1 cellular context compared by ENCODE assay signal in the genomic region with DNA sequence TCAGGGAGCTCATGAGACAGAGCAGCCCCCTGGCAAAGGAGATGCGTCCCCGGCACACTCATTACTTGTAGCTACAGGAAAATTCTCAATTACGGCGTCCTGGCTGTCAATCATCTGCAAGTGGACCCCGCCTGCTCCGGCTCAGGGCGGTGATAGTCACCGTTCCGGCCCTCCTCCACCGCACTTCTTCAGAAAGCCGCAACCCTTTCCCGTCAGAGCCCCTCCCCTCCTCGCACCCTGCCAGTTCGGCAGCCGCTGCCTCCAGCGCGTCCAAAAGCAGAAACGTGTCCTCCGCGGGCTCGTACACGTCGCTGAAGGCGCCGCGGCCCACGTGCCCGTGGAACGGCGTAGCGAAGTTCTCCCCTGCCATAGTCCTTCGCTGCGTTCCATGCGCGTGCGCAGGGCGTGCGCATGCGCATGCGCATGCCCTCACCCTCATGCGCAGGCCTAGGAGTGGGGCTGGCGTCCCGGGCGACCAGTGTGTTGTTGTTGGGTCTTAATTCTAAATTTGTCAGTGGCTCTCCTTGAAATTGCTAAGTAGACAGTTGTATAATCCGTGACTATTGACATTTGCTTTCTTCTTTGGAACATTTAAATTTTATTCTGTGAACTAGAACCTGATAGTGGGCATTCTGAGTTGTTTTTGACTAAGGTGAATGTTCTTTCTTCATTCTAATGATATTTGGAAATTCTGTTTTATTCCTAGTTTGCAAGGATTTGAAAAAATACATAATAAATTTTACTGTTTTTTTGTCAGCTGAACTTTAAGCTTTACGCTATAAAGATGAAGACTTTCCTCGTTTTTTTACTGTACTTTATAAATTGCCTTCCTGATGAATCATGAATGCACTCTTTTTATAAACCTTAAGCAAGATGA.
A peak's percentile ranks its signal among the peaks of the same experiment; 100 is the strongest.
TF ChIP-seq lines count a peak whose summit lies in the region.

No MANE protein-coding gene starts in this region.

TF ChIP-seq in HepG2, 621 proteins besides CTCF, POLR2A, EP300 and RAD21 (continued from another document and continues in another):
- TF ChIP-seq MED13 (CRISPR knock-in tag; IDR thresholded peaks at IDR 0.05) (peak; percentile 68; the same call in 1 of the 2 replicates), HOXA5 (CRISPR knock-in tag; IDR thresholded peaks at IDR 0.05) (peak; percentile 92), XRCC5 (optimal IDR thresholded peaks at IDR 0.05; ENCODE audit: low read length) (no peak), ZNF703 (CRISPR knock-in tag; IDR thresholded peaks at IDR 0.05; ENCODE audit: borderline replicate concordance) (peak; percentile 79; the same call in 1 of the 2 replicates), MAFK (conservative IDR thresholded peaks at IDR 0.05 in 1 of 2, IDR thresholded peaks at IDR 0.05 in 1 of 2; ENCODE audit: low read length in 2 of 2) (peak; percentile 44 to 45; a peak in 3 of 4 replicates), ZNF775 (CRISPR knock-in tag; IDR thresholded peaks at IDR 0.05; ENCODE audit: borderline replicate concordance) (peak; percentile 77), ZNF296 (CRISPR knock-in tag; conservative IDR thresholded peaks at IDR 0.05) (peak; percentile 83; the same call in 1 of the 2 replicates), KLF15 (CRISPR knock-in tag; IDR thresholded peaks at IDR 0.05; ENCODE audit: borderline replicate concordance) (peak; percentile 99), ZNF207 (IDR thresholded peaks at IDR 0.05; ENCODE audit: borderline replicate concordance) (no peak), CCAR2 (optimal IDR thresholded peaks at IDR 0.05; ENCODE audit: low read depth, low read length) (no peak), CBX1 (IDR thresholded peaks at IDR 0.05; ENCODE audit: low read depth) (peak; percentile 94), ZSCAN25 (CRISPR knock-in tag; IDR thresholded peaks at IDR 0.05) (peak; percentile 93), RBM39 (IDR thresholded peaks at IDR 0.05; ENCODE audit: low read depth, low read length, poor library complexity, severe bottlenecking) (no peak), ARNT2 (CRISPR knock-in tag; IDR thresholded peaks at IDR 0.05; ENCODE audit: low read depth) (peak; percentile 87), ZNF562 (CRISPR knock-in tag; IDR thresholded peaks at IDR 0.05; ENCODE audit: borderline replicate concordance) (peak; percentile 65; the same call in 1 of the 2 replicates), ZBTB38 (CRISPR knock-in tag; IDR thresholded peaks at IDR 0.05) (peak; percentile 93), ZNF709 (CRISPR knock-in tag; IDR thresholded peaks at IDR 0.05) (peak; percentile 100), SRSF4 (IDR thresholded peaks at IDR 0.05; ENCODE audit: low read depth, low read length, poor library complexity, severe bottlenecking) (no peak), ZFP90 (CRISPR knock-in tag; IDR thresholded peaks at IDR 0.05; ENCODE audit: borderline replicate concordance) (peak; percentile 95; the same call in 1 of the 2 replicates), MEIS1 (CRISPR knock-in tag; IDR thresholded peaks at IDR 0.05; ENCODE audit: borderline replicate concordance) (peak; percentile 99), ZNF12 (CRISPR knock-in tag; IDR thresholded peaks at IDR 0.05) (peak; percentile 75), ZBTB1 (CRISPR knock-in tag; IDR thresholded peaks at IDR 0.05; ENCODE audit: borderline replicate concordance) (0 out of 2 replicates have a peak, but pooled peaks have one; percentile 82), MTA1 (CRISPR knock-in tag; IDR thresholded peaks at IDR 0.05; ENCODE audit: borderline replicate concordance) (peak; percentile 98), TEAD2 (CRISPR knock-in tag; IDR thresholded peaks at IDR 0.05) (peak; percentile 99), MXD4 (CRISPR knock-in tag; IDR thresholded peaks at IDR 0.05) (peak; percentile 98), SETDB1 (CRISPR knock-in tag; IDR thresholded peaks at IDR 0.05; ENCODE audit: borderline replicate concordance) (peak; percentile 81; the same call in 1 of the 2 replicates), MXI1 (IDR thresholded peaks at IDR 0.05; ENCODE audit: borderline replicate concordance, low read depth, low read length) (peak; percentile 77; the same call in 1 of the 3 replicates), IRX3 (CRISPR knock-in tag; IDR thresholded peaks at IDR 0.05; ENCODE audit: borderline replicate concordance, low read depth) (peak; percentile 97), SMAD1 (CRISPR knock-in tag; IDR thresholded peaks at IDR 0.05; ENCODE audit: borderline replicate concordance, low read depth) (peak; percentile 99), FOXK2 (IDR thresholded peaks at IDR 0.05) (no peak), ZSCAN20 (CRISPR knock-in tag; IDR thresholded peaks at IDR 0.05; ENCODE audit: borderline replicate concordance) (0 out of 2 replicates have a peak, but pooled peaks have one; percentile 26), ZFP37 (CRISPR knock-in tag; IDR thresholded peaks at IDR 0.05; ENCODE audit: borderline replicate concordance) (peak; percentile 98), ZNF446 (CRISPR knock-in tag; IDR thresholded peaks at IDR 0.05) (peak; percentile 98), ZNF33A (CRISPR knock-in tag; IDR thresholded peaks at IDR 0.05; ENCODE audit: borderline replicate concordance) (peak; percentile 63), WIZ (CRISPR knock-in tag; IDR thresholded peaks at IDR 0.05) (peak; percentile 94), FOXA3 (CRISPR knock-in tag; IDR thresholded peaks at IDR 0.05) (peak; percentile 62; the same call in 1 of the 2 replicates), ZNF737 (CRISPR knock-in tag; IDR thresholded peaks at IDR 0.05; ENCODE audit: borderline replicate concordance) (0 out of 2 replicates have a peak, but pooled peaks have one; percentile 62), TCF7L2 (IDR thresholded peaks at IDR 0.05; ENCODE audit: low read depth, low read length) (no peak), NR2F2 (IDR thresholded peaks at IDR 0.05; ENCODE audit: borderline replicate concordance, low read depth) (no peak)
- TF ChIP-seq, protein P1, sequence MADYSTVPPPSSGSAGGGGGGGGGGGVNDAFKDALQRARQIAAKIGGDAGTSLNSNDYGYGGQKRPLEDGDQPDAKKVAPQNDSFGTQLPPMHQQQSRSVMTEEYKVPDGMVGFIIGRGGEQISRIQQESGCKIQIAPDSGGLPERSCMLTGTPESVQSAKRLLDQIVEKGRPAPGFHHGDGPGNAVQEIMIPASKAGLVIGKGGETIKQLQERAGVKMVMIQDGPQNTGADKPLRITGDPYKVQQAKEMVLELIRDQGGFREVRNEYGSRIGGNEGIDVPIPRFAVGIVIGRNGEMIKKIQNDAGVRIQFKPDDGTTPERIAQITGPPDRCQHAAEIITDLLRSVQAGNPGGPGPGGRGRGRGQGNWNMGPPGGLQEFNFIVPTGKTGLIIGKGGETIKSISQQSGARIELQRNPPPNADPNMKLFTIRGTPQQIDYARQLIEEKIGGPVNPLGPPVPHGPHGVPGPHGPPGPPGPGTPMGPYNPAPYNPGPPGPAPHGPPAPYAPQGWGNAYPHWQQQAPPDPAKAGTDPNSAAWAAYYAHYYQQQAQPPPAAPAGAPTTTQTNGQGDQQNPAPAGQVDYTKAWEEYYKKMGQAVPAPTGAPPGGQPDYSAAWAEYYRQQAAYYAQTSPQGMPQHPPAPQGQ (CRISPR knock-in tag; IDR thresholded peaks at IDR 0.05; ENCODE audit: borderline replicate concordance) = no peak
- TF ChIP-seq, protein P2, sequence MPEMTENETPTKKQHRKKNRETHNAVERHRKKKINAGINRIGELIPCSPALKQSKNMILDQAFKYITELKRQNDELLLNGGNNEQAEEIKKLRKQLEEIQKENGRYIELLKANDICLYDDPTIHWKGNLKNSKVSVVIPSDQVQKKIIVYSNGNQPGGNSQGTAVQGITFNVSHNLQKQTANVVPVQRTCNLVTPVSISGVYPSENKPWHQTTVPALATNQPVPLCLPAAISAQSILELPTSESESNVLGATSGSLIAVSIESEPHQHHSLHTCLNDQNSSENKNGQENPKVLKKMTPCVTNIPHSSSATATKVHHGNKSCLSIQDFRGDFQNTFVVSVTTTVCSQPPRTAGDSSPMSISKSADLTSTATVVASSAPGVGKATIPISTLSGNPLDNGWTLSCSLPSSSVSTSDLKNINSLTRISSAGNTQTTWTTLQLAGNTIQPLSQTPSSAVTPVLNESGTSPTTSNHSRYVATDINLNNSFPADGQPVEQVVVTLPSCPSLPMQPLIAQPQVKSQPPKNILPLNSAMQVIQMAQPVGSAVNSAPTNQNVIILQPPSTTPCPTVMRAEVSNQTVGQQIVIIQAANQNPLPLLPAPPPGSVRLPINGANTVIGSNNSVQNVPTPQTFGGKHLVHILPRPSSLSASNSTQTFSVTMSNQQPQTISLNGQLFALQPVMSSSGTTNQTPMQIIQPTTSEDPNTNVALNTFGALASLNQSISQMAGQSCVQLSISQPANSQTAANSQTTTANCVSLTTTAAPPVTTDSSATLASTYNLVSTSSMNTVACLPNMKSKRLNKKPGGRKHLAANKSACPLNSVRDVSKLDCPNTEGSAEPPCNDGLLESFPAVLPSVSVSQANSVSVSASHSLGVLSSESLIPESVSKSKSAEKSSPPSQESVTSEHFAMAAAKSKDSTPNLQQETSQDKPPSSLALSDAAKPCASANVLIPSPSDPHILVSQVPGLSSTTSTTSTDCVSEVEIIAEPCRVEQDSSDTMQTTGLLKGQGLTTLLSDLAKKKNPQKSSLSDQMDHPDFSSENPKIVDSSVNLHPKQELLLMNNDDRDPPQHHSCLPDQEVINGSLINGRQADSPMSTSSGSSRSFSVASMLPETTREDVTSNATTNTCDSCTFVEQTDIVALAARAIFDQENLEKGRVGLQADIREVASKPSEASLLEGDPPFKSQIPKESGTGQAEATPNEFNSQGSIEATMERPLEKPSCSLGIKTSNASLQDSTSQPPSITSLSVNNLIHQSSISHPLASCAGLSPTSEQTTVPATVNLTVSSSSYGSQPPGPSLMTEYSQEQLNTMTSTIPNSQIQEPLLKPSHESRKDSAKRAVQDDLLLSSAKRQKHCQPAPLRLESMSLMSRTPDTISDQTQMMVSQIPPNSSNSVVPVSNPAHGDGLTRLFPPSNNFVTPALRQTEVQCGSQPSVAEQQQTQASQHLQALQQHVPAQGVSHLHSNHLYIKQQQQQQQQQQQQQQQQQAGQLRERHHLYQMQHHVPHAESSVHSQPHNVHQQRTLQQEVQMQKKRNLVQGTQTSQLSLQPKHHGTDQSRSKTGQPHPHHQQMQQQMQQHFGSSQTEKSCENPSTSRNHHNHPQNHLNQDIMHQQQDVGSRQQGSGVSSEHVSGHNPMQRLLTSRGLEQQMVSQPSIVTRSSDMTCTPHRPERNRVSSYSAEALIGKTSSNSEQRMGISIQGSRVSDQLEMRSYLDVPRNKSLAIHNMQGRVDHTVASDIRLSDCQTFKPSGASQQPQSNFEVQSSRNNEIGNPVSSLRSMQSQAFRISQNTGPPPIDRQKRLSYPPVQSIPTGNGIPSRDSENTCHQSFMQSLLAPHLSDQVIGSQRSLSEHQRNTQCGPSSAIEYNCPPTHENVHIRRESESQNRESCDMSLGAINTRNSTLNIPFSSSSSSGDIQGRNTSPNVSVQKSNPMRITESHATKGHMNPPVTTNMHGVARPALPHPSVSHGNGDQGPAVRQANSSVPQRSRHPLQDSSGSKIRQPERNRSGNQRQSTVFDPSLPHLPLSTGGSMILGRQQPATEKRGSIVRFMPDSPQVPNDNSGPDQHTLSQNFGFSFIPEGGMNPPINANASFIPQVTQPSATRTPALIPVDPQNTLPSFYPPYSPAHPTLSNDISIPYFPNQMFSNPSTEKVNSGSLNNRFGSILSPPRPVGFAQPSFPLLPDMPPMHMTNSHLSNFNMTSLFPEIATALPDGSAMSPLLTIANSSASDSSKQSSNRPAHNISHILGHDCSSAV (CRISPR knock-in tag; IDR thresholded peaks at IDR 0.05; ENCODE audit: borderline replicate concordance) = 0 out of 2 replicates have a peak, but pooled peaks have one; percentile 49
- TF ChIP-seq, protein P3, sequence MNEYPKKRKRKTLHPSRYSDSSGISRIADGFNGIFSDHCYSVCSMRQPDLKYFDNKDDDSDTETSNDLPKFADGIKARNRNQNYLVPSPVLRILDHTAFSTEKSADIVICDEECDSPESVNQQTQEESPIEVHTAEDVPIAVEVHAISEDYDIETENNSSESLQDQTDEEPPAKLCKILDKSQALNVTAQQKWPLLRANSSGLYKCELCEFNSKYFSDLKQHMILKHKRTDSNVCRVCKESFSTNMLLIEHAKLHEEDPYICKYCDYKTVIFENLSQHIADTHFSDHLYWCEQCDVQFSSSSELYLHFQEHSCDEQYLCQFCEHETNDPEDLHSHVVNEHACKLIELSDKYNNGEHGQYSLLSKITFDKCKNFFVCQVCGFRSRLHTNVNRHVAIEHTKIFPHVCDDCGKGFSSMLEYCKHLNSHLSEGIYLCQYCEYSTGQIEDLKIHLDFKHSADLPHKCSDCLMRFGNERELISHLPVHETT (CRISPR knock-in tag; conservative IDR thresholded peaks at IDR 0.05) = peak; percentile 91
- TF ChIP-seq, protein P4, sequence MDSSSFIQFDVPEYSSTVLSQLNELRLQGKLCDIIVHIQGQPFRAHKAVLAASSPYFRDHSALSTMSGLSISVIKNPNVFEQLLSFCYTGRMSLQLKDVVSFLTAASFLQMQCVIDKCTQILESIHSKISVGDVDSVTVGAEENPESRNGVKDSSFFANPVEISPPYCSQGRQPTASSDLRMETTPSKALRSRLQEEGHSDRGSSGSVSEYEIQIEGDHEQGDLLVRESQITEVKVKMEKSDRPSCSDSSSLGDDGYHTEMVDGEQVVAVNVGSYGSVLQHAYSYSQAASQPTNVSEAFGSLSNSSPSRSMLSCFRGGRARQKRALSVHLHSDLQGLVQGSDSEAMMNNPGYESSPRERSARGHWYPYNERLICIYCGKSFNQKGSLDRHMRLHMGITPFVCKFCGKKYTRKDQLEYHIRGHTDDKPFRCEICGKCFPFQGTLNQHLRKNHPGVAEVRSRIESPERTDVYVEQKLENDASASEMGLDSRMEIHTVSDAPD (CRISPR knock-in tag; IDR thresholded peaks at IDR 0.05) = peak; percentile 93
- TF ChIP-seq, protein P5, sequence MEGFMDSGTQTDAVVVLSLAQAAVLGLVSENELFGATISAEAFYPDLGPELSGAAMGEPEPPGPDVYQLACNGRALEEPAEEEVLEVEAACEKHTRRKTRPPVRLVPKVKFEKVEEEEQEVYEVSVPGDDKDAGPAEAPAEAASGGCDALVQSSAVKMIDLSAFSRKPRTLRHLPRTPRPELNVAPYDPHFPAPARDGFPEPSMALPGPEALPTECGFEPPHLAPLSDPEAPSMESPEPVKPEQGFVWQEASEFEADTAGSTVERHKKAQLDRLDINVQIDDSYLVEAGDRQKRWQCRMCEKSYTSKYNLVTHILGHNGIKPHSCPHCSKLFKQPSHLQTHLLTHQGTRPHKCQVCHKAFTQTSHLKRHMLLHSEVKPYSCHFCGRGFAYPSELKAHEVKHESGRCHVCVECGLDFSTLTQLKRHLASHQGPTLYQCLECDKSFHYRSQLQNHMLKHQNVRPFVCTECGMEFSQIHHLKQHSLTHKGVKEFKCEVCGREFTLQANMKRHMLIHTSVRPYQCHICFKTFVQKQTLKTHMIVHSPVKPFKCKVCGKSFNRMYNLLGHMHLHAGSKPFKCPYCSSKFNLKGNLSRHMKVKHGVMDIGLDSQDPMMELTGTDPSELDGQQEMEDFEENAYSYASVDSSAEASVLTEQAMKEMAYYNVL (CRISPR knock-in tag; IDR thresholded peaks at IDR 0.05; ENCODE audit: borderline replicate concordance) = peak; percentile 94
- TF ChIP-seq, protein P6, sequence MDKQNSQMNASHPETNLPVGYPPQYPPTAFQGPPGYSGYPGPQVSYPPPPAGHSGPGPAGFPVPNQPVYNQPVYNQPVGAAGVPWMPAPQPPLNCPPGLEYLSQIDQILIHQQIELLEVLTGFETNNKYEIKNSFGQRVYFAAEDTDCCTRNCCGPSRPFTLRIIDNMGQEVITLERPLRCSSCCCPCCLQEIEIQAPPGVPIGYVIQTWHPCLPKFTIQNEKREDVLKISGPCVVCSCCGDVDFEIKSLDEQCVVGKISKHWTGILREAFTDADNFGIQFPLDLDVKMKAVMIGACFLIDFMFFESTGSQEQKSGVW (CRISPR knock-in tag; IDR thresholded peaks at IDR 0.05; ENCODE audit: borderline replicate concordance) = no peak
- TF ChIP-seq, protein P7, sequence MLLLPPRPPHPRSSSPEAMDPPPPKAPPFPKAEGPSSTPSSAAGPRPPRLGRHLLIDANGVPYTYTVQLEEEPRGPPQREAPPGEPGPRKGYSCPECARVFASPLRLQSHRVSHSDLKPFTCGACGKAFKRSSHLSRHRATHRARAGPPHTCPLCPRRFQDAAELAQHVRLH (CRISPR knock-in tag; IDR thresholded peaks at IDR 0.05; ENCODE audit: borderline replicate concordance, low read depth) = peak; percentile 97; the same call in 1 of the 2 replicates
